8 cellular contexts compared by ENCODE assay signal in the genomic region with DNA sequence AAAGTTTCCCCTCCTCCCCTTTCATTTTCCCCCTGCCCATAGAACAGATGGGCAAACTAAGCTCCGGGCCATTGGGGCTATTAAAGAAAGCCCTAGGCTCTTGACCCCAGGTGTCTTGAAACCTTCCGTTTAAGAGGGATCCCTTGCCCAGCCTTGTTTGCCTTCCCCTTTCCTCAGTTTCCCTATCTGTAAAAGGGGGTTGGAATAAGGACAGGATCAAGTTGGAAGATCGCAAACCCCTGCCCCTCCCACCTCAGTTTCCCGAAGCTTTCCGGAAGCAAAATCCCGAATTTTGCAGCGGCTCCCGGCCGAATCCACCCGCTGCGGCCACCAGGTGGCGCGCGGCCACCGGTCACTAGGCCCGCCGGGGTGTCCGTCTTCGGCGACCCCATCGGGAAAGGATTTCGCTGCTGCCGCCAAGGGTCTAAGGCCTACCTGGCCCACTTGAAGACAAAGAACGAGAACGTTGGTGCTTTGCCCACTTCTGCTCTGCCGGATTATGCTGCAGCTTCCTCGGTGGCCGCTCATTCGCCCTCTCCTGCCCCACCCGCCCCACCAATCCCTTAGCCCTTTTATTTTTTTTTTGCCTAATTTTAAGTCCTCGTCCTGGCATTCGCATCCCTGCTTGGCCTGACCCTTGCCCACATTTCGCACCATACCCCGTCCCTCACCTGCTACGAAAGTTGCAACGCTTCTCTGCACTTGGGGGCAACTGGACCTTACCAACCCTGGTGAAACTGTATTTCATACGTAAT. TPM values are rescaled to one million over a fixed set of nuclear protein-coding genes. Genes with fewer than 3 reads are reported as not detected.
DNase-seq lines count a peak whose midpoint lies in the region; ATAC-seq and TF ChIP-seq lines count a peak whose summit lies in the region.

No MANE protein-coding gene starts in this region.

- H3K9me3 Mint-ChIP-seq in activated T-cell treated with anti-CD3 and anti-CD28 coated beads, Interleukin-2, amount 50 U/mL, for 72 hours: no peaks in the 10 kb centered on the region
- no peaks in the 10 kb centered on the region for H3K9me3 Mint-ChIP-seq in naive B cell
- no peaks in the 10 kb centered on the region for H3K9me3 Mint-ChIP-seq in type B pancreatic cell

- ATAC-seq in activated T-cell treated with anti-CD3 and anti-CD28 coated beads, Interleukin-2, amount 50 U/mL, for 72 hours (replicated peaks in 1 of 2): no peak
- ATAC-seq in naive B cell (ENCODE audit: low read depth in 2 of 2): no peak
- ATAC-seq in HG03460 (IDR thresholded peaks at IDR 0.05; ENCODE audit: unreplicated experiment): no peak

- H3K4me1 Mint-ChIP-seq in activated T-cell treated with anti-CD3 and anti-CD28 coated beads, Interleukin-2, amount 50 U/mL, for 72 hours (ENCODE audit: low read depth): peaks cover 55% of the 10 kb centered on the region
- peaks cover 42 to 53% (median 52%) of the 10 kb centered on the region in 3 donors for H3K4me1 Mint-ChIP-seq in naive B cell
- H3K4me1 Mint-ChIP-seq in type B pancreatic cell (ENCODE audit: unreplicated experiment): peaks cover 28% of the 10 kb centered on the region

- DNase-seq in AG04450 (ENCODE audit: low read depth, low spot score) (no peak), NCI-H345 treated with DMSO at 0.1 percent for 48 hours (lab: John Stamatoyannopoulos, UW; ENCODE audit: unreplicated experiment) (peak; percentile 73), fibroblast of the aortic adventitia (ENCODE audit: low read depth) (peak; percentile 75), naive B cell (peak; percentile 37), type B pancreatic cell (ENCODE audit: extremely low spot score, unreplicated experiment) (no peak)
- DNase-seq in activated T-cell treated with anti-CD3 and anti-CD28 coated beads, Interleukin-2, amount 50 U/mL, for 72 hours: peak; percentile 49 to 64

- H3K4me3 Mint-ChIP-seq in activated T-cell treated with anti-CD3 and anti-CD28 coated beads, Interleukin-2, amount 50 U/mL, for 72 hours: peak overlapping the region; percentile 83 to 89
- H3K4me3 Mint-ChIP-seq in naive B cell: peak overlapping the region; percentile 89 to 97 (median 94)
- H3K4me3 Mint-ChIP-seq in type B pancreatic cell: peak overlapping the region; percentile 95

- H3K27ac Mint-ChIP-seq in activated T-cell treated with anti-CD3 and anti-CD28 coated beads, Interleukin-2, amount 50 U/mL, for 72 hours: no peak overlapping the region
- H3K27ac Mint-ChIP-seq in naive B cell (peak overlapping the region; percentile 39 to 99 (median 96)), type B pancreatic cell (peak overlapping the region; percentile 99)

- H3K27ac ChIP-seq in AG04450 (ENCODE audit: low read depth, low read length): peak overlapping the region; percentile 47

- CTCF ChIA-PET in AG04450 (lab: Charles Lee): interaction anchor here (0.5 to 12.3 kb wide), 18 partner anchors 11 to 217 kb away, joined by 3 to 674 read pairs (median 4); a partner anchor contains a TSS

- POLR2A ChIA-PET in AG04450 (lab: Yijun Ruan, JAX): interaction anchor here (0.8 to 2.0 kb wide), 5 partner anchors 63 to 469 kb away, joined by 3 to 12 read pairs (median 5); a partner anchor contains a TSS

- H3K4me3 ChIP-seq in AG04450 (ENCODE audit: low read depth, low read length) (peak overlapping the region; percentile 62), fibroblast of the aortic adventitia (ENCODE audit: low read depth, low read length) (peak overlapping the region; percentile 70)

- peak; percentile 88 for TF ChIP-seq CTCF in AG04450 (IDR thresholded peaks at IDR 0.05; ENCODE audit: low read depth, low read length)
- TF ChIP-seq CTCF in GM12874 (IDR thresholded peaks at IDR 0.05; ENCODE audit: insufficient read depth, low read depth, low read length): peak; percentile 96
- peak; percentile 89 for TF ChIP-seq CTCF in fibroblast of the aortic adventitia (IDR thresholded peaks at IDR 0.05; ENCODE audit: insufficient read depth, low read length)
- peak; percentile 99 for TF ChIP-seq CTCF in type B pancreatic cell (conservative IDR thresholded peaks at IDR 0.05)

- peaks cover 5 to 6% of the 10 kb centered on the region in 2 donors for H3K36me3 Mint-ChIP-seq in activated T-cell treated with anti-CD3 and anti-CD28 coated beads, Interleukin-2, amount 50 U/mL, for 72 hours (ENCODE audit: insufficient read depth in 2 of 2)
- peaks cover 0 to 10% of the 10 kb centered on the region in 2 donors for H3K36me3 Mint-ChIP-seq in naive B cell
- H3K36me3 Mint-ChIP-seq in type B pancreatic cell: no peaks in the 10 kb centered on the region

- no peaks in the 10 kb centered on the region; the same call in 1 of the 2 replicates for H3K9me3 ChIP-seq in AG04450 (ENCODE audit: control insufficient read depth, insufficient read depth, low read length)

- H3K27me3 Mint-ChIP-seq in activated T-cell treated with anti-CD3 and anti-CD28 coated beads, Interleukin-2, amount 50 U/mL, for 72 hours (ENCODE audit: low read depth): peaks cover 78% of the 10 kb centered on the region
- peaks cover 45 to 62% (median 48%) of the 10 kb centered on the region in 3 donors for H3K27me3 Mint-ChIP-seq in naive B cell
- peaks cover 52% of the 10 kb centered on the region for H3K27me3 Mint-ChIP-seq in type B pancreatic cell

- H3K27me3 ChIP-seq in AG04450 (ENCODE audit: control insufficient read depth, insufficient read depth, low read length): peaks cover 31% of the 10 kb centered on the region

RNA-seq across cellular contexts. Expression of a gene that starts 0.9 kb away (rescaled TPM):
- polyA plus RNA-seq in AG04450 (2011; rRNA removed): 0.10 and 0.12 TPM in 2 replicates
- 0.30 and 0.87 TPM in 2 replicates for polyA minus RNA-seq in AG04450 (2011; rRNA and poly(A)+ RNA removed)
- total RNA-seq in activated T-cell treated with anti-CD3 and anti-CD28 coated beads, Interleukin-2, amount 50 U/mL, for 72 hours: 1 to 10 TPM; 2.9 to 4.0 TPM
- total RNA-seq in fibroblast of the aortic adventitia (ENCODE audit: low replicate concordance): 1.2 TPM in 1 of 2 replicates, not detected in the other
- under 1 TPM in 2 of 6 donors, not detected in 4; 0.08 to 0.11 TPM for polyA plus RNA-seq in naive B cell (ENCODE audit: low read depth in 6 of 6)
- total RNA-seq in type B pancreatic cell (ENCODE audit: low replicate concordance): 6.5 and 10.0 TPM in 2 replicates

RNA-seq across cellular contexts. Expression of a gene that starts 4.9 kb away (rescaled TPM):
- polyA plus RNA-seq in AG04450 (2011; rRNA removed): 22.3 and 34.4 TPM in 2 replicates
- 14.6 and 17.9 TPM in 2 replicates for polyA minus RNA-seq in AG04450 (2011; rRNA and poly(A)+ RNA removed)
- not detected for total RNA-seq in activated T-cell treated with anti-CD3 and anti-CD28 coated beads, Interleukin-2, amount 50 U/mL, for 72 hours
- 1.7 and 13.7 TPM in 2 replicates for total RNA-seq in fibroblast of the aortic adventitia (ENCODE audit: low replicate concordance)
- under 1 TPM in 5 of 6 donors, not detected in 1; 0.09 to 0.39 (median 0.16) TPM for polyA plus RNA-seq in naive B cell (ENCODE audit: low read depth in 6 of 6)
- total RNA-seq in type B pancreatic cell (ENCODE audit: low replicate concordance): 6.3 and 10.8 TPM in 2 replicates

Comparison
In these comparisons a context has a peak if more than half of its experiments do, and no peak if none do; other contexts are left out.
1. DNase-seq: peak in NCI-H345 treated with DMSO at 0.1 percent for 48 hours (single experiment), activated T-cell treated with anti-CD3 and anti-CD28 coated beads, Interleukin-2, amount 50 U/mL, for 72 hours (2 of 2), fibroblast of the aortic adventitia (single experiment) and naive B cell (single experiment); none in AG04450 (single experiment) and type B pancreatic cell (single experiment).
2. Peak in every context shown above with its lines, with median percentiles within 50 percentile points of each other: CTCF ChIP-seq and H3K4me3 Mint-ChIP-seq.